In genomic region chr22:36286096-36286957, GRCh38 we compare ENCODE assay signal across 8 cellular contexts. TPM values are rescaled to one million over a fixed set of nuclear protein-coding genes. Genes with fewer than 3 reads are reported as not detected.
DNase-seq lines count a peak whose midpoint lies in the region; ATAC-seq and TF ChIP-seq lines count a peak whose summit lies in the region.

No MANE protein-coding gene starts in this region.

- H3K9me3 Mint-ChIP-seq in activated CD4-positive, alpha-beta memory T cell treated with anti-CD3 and anti-CD28 coated beads for 36 hours: no peaks in the 10 kb centered on the region

- peaks cover 80 to 82% of the 10 kb centered on the region in 2 experiments for H3K36me3 ChIP-seq in mesenchymal stem cell (ENCODE audit: control insufficient read depth in 1 of 2, insufficient read depth in 2 of 2, low read depth in 1 of 2, low read length in 2 of 2)

- intact Hi-C loops in activated CD4-positive, alpha-beta memory T cell treated with anti-CD3 and anti-CD28 coated beads for 36 hours (cut with micrococcal nuclease): no loop called here

- DNase-seq in AG04449 (ENCODE audit: low read depth, low spot score) (no peak), GM20000 (ENCODE audit: low spot score) (peak; percentile 85), NCI-H748 treated with DMSO at 0.1 percent for 48 hours (lab: John Stamatoyannopoulos, UW) (peak; percentile 30), ecto neural progenitor cell (ENCODE audit: low spot score) (peak; percentile 90), mesenchymal stem cell (peak; percentile 79)
- DNase-seq in activated CD4-positive, alpha-beta memory T cell treated with anti-CD3 and anti-CD28 coated beads for 36 hours: peak; percentile 77
- DNase-seq in stimulated activated CD8-positive, alpha-beta memory T cell treated with anti-CD3 and anti-CD28 coated beads, Interleukin-12 subunit alpha, Interleukin-12 subunit beta, amount 100 ng/mL, for 24 hours (ENCODE audit: extremely low read depth): peak; percentile 26

- H2BK120ac ChIP-seq in mesenchymal stem cell (ENCODE audit: low read depth, low read length): no peak overlapping the region

- CTCF ChIA-PET in AG04449 (lab: Yijun Ruan, JAX): interaction anchor here (0.6 to 16.0 kb wide), 16 partner anchors 10 to 201 kb away, joined by 3 to 202 read pairs (median 5); partner anchors contain the start of gene APOL2
- CTCF ChIA-PET in activated CD4-positive, alpha-beta memory T cell treated with anti-CD3 and anti-CD28 coated beads for 36 hours (lab: Charles Lee): interaction anchor here (0.6 to 5.9 kb wide), 33 partner anchors 10 to 241 kb away, joined by 3 to 57 read pairs (median 4); partner anchors contain the start of genes APOL2 and APOL3

- peaks cover 23% of the 10 kb centered on the region for H3K4me1 Mint-ChIP-seq in activated CD4-positive, alpha-beta memory T cell treated with anti-CD3 and anti-CD28 coated beads for 36 hours (ENCODE audit: low read depth)

- no peak overlapping the region for H3K14ac ChIP-seq in mesenchymal stem cell (ENCODE audit: low read length in 2 of 2)

- H3K9ac ChIP-seq in mesenchymal stem cell (ENCODE audit: low read length): peak overlapping the region; percentile 62

- peaks cover 78% of the 10 kb centered on the region for H3K36me3 Mint-ChIP-seq in activated CD4-positive, alpha-beta memory T cell treated with anti-CD3 and anti-CD28 coated beads for 36 hours

- H3K4me2 ChIP-seq in mesenchymal stem cell (ENCODE audit: low read length, poor library complexity, severe bottlenecking): no peak overlapping the region

- no peak overlapping the region for H2BK5ac ChIP-seq in mesenchymal stem cell (ENCODE audit: low read depth, low read length, poor library complexity, severe bottlenecking)

- POLR2A ChIA-PET in AG04449 (lab: Yijun Ruan, JAX): interaction anchor here (0.6 kb wide), 1 partner anchor 43 kb away, joined by 4 read pairs; no protein-coding TSS in a partner anchor
- POLR2A ChIA-PET in activated CD4-positive, alpha-beta memory T cell treated with anti-CD3 and anti-CD28 coated beads for 36 hours (lab: Charles Lee): interaction anchor here (1.1 kb wide), 1 partner anchor 11 kb away, joined by 3 read pairs; no protein-coding TSS in a partner anchor

- H2AK5ac ChIP-seq in mesenchymal stem cell (ENCODE audit: low read length, severe bottlenecking): no peak overlapping the region

- no peak overlapping the region for H4K8ac ChIP-seq in mesenchymal stem cell (ENCODE audit: low read length)

- WGBS in mesenchymal stem cell: 76% methylated on average over 28 of the region's 28 CpGs

- no peak overlapping the region for H3K4me3 Mint-ChIP-seq in activated CD4-positive, alpha-beta memory T cell treated with anti-CD3 and anti-CD28 coated beads for 36 hours

- H4K91ac ChIP-seq in mesenchymal stem cell (ENCODE audit: low read length): no peak overlapping the region

- H3K9me3 ChIP-seq in mesenchymal stem cell (ENCODE audit: control insufficient read depth, low read length): no peaks in the 10 kb centered on the region

- peak overlapping the region in 1 of 2 experiments; percentile 57 for H2BK12ac ChIP-seq in mesenchymal stem cell (ENCODE audit: low read length in 2 of 2)

- no peaks in the 10 kb centered on the region for H3K27me3 Mint-ChIP-seq in activated CD4-positive, alpha-beta memory T cell treated with anti-CD3 and anti-CD28 coated beads for 36 hours

- no peaks in the 10 kb centered on the region for H3K27me3 ChIP-seq in mesenchymal stem cell (ENCODE audit: control insufficient read depth in 1 of 2, insufficient read depth in 1 of 2, low read length in 2 of 2)

- ATAC-seq in HG02981 (IDR thresholded peaks at IDR 0.05; ENCODE audit: unreplicated experiment): no peak

- peak overlapping the region; percentile 60 for H3K27ac Mint-ChIP-seq in activated CD4-positive, alpha-beta memory T cell treated with anti-CD3 and anti-CD28 coated beads for 36 hours

- no peak overlapping the region for H3K4me3 ChIP-seq in AG04449 (ENCODE audit: low read depth, low read length)
- no peak overlapping the region for H3K4me3 ChIP-seq in mesenchymal stem cell (ENCODE audit: insufficient read depth in 1 of 2, low read depth in 1 of 2, low read length in 2 of 2)

- H3K18ac ChIP-seq in mesenchymal stem cell (ENCODE audit: low read depth in 1 of 2, low read length in 2 of 2): peak overlapping the region; percentile 35 to 43

- H2AFZ ChIP-seq in mesenchymal stem cell (ENCODE audit: low read depth, low read length): no peak overlapping the region

- H3K79me1 ChIP-seq in mesenchymal stem cell (replicated peaks; ENCODE audit: low read length, poor library complexity, severe bottlenecking): peaks cover 19% of the 10 kb centered on the region

- TF ChIP-seq CTCF in AG04449 (IDR thresholded peaks at IDR 0.05; ENCODE audit: insufficient read depth, low read length, missing control alignments): peak; percentile 88
- TF ChIP-seq CTCF in GM20000 (IDR thresholded peaks at IDR 0.05; ENCODE audit: extremely low read depth, missing control alignments): peak; percentile 91

- H3K27ac ChIP-seq in mesenchymal stem cell (ENCODE audit: low read length, poor library complexity, severe bottlenecking): peak overlapping the region; percentile 55

- no peak overlapping the region for H3K4ac ChIP-seq in mesenchymal stem cell (ENCODE audit: low read depth in 1 of 2, low read length in 2 of 2)

- H3K23ac ChIP-seq in mesenchymal stem cell (ENCODE audit: low read length in 2 of 2): no peak overlapping the region

- no peak overlapping the region for H2BK15ac ChIP-seq in mesenchymal stem cell (ENCODE audit: low read depth, poor library complexity, severe bottlenecking)

- H3K4me1 ChIP-seq in mesenchymal stem cell (ENCODE audit: control insufficient read depth, insufficient read depth, low read depth, low read length): peaks cover 20% of the 10 kb centered on the region

RNA-seq across cellular contexts. Expression of gene APOL1, which starts 33.4 kb away (rescaled TPM):
- 10 to 100 TPM; 44.7 to 46.3 TPM for total RNA-seq in activated CD4-positive, alpha-beta memory T cell treated with anti-CD3 and anti-CD28 coated beads for 36 hours
- 19.4 TPM for polyA plus RNA-seq in mesenchymal stem cell (2013, experiment 1 of 2)
- polyA plus RNA-seq in mesenchymal stem cell (2013, experiment 2 of 2): 18.7 TPM

RNA-seq across cellular contexts. Expression of gene APOL2, which starts 47.0 kb away (rescaled TPM):
- 10 to 100 TPM; 76.4 to 82.9 TPM for total RNA-seq in activated CD4-positive, alpha-beta memory T cell treated with anti-CD3 and anti-CD28 coated beads for 36 hours
- polyA plus RNA-seq in mesenchymal stem cell (2013, experiment 1 of 2): 28.5 TPM
- polyA plus RNA-seq in mesenchymal stem cell (2013, experiment 2 of 2): 29.7 TPM
